23 cellular contexts compared by ENCODE assay signal in genomic region chr1:230501845-230502244, GRCh38.
A peak's percentile ranks its signal among the peaks of the same experiment; 100 is the strongest.
DNase-seq lines count a peak whose midpoint lies in the region; ATAC-seq, FAIRE-seq and TF ChIP-seq lines count a peak whose summit lies in the region.
"Had no signal": no experiment of that assay in that cellular context is flagged by ENCODE, and none has a peak within 500 bp of the region (broad histone marks: within the 10 kb centered on the region; RNA-seq: fewer than 3 reads in every experiment).

No MANE protein-coding gene starts in this region.

- CTCF ChIA-PET in OCI-LY7 (lab: Charles Lee; ENCODE audit: unreplicated experiment) = no interaction called here

- H3K9me3 ChIP-seq in small intestine (ENCODE audit: control insufficient read depth, low read depth) = no peaks in the 10 kb centered on the region
- no peaks in the 10 kb centered on the region for H3K9me3 ChIP-seq in OCI-LY7 (ENCODE audit: low read length)
- H3K9me3 ChIP-seq: prostate gland had no signal

- intact Hi-C loops in OCI-LY7 (cut with micrococcal nuclease; ENCODE audit: unreplicated experiment) = no loop called here

- no peak overlapping the region for H3K4me2 ChIP-seq in OCI-LY7 (ENCODE audit: low read length)

- no peaks in the 10 kb centered on the region for H3K9me2 ChIP-seq in OCI-LY7 (ENCODE audit: insufficient read depth, low read length)

- peak; percentile 13 for DNase-seq in NCI-H2171 treated with DMSO at 0.1 percent for 48 hours (lab: John Stamatoyannopoulos, UW)
- DNase-seq in NCI-H2171 (lab: John Stamatoyannopoulos, UW) = no peak
- DNase-seq in bronchial epithelial cell (ENCODE audit: low read depth) = peak; percentile 37
- no peak for DNase-seq in left lobe of liver (ENCODE audit: low spot score)
- peak; percentile 53 for DNase-seq in small intestine
- DNase-seq in COLO829 (ENCODE audit: low spot score) = no peak
- DNase-seq in NOMO-1 (lab: John Stamatoyannopoulos, UW; ENCODE audit: unreplicated experiment in 2 of 2) = no peak
- no peak for DNase-seq in OCI-LY7 (ENCODE audit: low spot score)
- DNase-seq: 8988T; activated CD8-positive, alpha-beta memory T cell treated with anti-CD3 and anti-CD28 coated beads, Interleukin-2, amount 50 U/mL, for 4 hours; anterior cingulate cortex; caudate nucleus; CD8-positive, alpha-beta memory T cell; HCEC 1CT; head of caudate nucleus; left ventricle myocardium superior; midbrain; NCI-H2081 treated with DMSO at 0.1 percent for 48 hours had no signal

- H2AFZ ChIP-seq in OCI-LY7 (ENCODE audit: low read length) = no peak overlapping the region

- no TSS peak for BruUV-seq in OCI-LY7 (replicated peaks; lab: Mats Ljungman, UMichigan)

- H3K27me3 ChIP-seq in bronchial epithelial cell (ENCODE audit: control insufficient read depth, insufficient read depth, low read length) (peaks cover 2% of the 10 kb centered on the region), small intestine (ENCODE audit: control insufficient read depth in 2 of 2, insufficient read depth in 2 of 2, low read length in 2 of 2) (no peaks in the 10 kb centered on the region)

- 0 to 48% (median 23%) methylated on average over 1 of the region's 1 CpG for WGBS in small intestine, 3 donors

- peak; percentile 53 for ATAC-seq in left lobe of liver
- ATAC-seq: activated naive CD4-positive, alpha-beta T cell treated with anti-CD3 and anti-CD28 coated beads, Interleukin-2, amount 50 U/mL, for 72 hours; left ventricle myocardium superior; WTC11 had no signal

- H3K79me2 ChIP-seq in OCI-LY7 (ENCODE audit: insufficient read depth, low read depth, low read length) = no peaks in the 10 kb centered on the region

- H3K27ac ChIP-seq in small intestine (ENCODE audit: low read depth in 1 of 2, low read length in 1 of 2) (no peak overlapping the region), OCI-LY7 (ENCODE audit: low read depth, low read length, poor library complexity, severe bottlenecking) (no peak overlapping the region)
- H3K27ac ChIP-seq: prostate gland had no signal

- no peak for FAIRE-seq in bronchial epithelial cell (lab: Jason Lieb, UNC)
- no peak for FAIRE-seq in small intestine (lab: Jason Lieb, UNC)
- FAIRE-seq: endothelial cell of umbilical vein, GM19239 had no signal

- H4K20me1 ChIP-seq in OCI-LY7 (ENCODE audit: insufficient read depth, low read length) = no peaks in the 10 kb centered on the region

- H3K4me1 ChIP-seq in small intestine (ENCODE audit: control insufficient read depth in 2 of 2, insufficient read depth in 1 of 2, low read depth in 1 of 2, low read length in 1 of 2) (no peaks in the 10 kb centered on the region), OCI-LY7 (ENCODE audit: insufficient read depth, low read length, poor library complexity, severe bottlenecking) (no peaks in the 10 kb centered on the region)
- H3K4me1 ChIP-seq: prostate gland had no signal

- TF ChIP-seq CTCF in bronchial epithelial cell (IDR thresholded peaks at IDR 0.05; ENCODE audit: insufficient read depth, low read length, severe bottlenecking) = no peak
- no peak for TF ChIP-seq CTCF in OCI-LY7 (conservative IDR thresholded peaks at IDR 0.05; ENCODE audit: low read length)

- POLR2A ChIA-PET in OCI-LY7 (lab: Charles Lee) = interaction anchor here (0.5 kb wide), 1 partner anchor 1330 kb away, joined by 3 read pairs; no protein-coding TSS in a partner anchor

- H3K4me3 ChIP-seq in bronchial epithelial cell (ENCODE audit: low read depth, low read length) (no peak overlapping the region), small intestine (ENCODE audit: low read depth in 1 of 2, low read length in 2 of 2) (no peak overlapping the region), OCI-LY7 (ENCODE audit: low read depth, low read length, poor library complexity, severe bottlenecking) (no peak overlapping the region)
- H3K4me3 ChIP-seq: prostate gland had no signal

- H3K36me3 ChIP-seq in bronchial epithelial cell (ENCODE audit: control insufficient read depth, insufficient read depth, low read length) = no peaks in the 10 kb centered on the region
- no peaks in the 10 kb centered on the region for H3K36me3 ChIP-seq in small intestine (ENCODE audit: control insufficient read depth in 2 of 2, insufficient read depth in 2 of 2, low read length in 2 of 2)
- no peaks in the 10 kb centered on the region for H3K36me3 ChIP-seq in OCI-LY7 (ENCODE audit: insufficient read depth, low read length)
- H3K36me3 ChIP-seq: prostate gland had no signal

Comparison
In these comparisons a context has a peak if more than half of its experiments do, and no peak if none do; other contexts are left out.
1. DNase-seq: peak in NCI-H2171 treated with DMSO at 0.1 percent for 48 hours (single experiment), bronchial epithelial cell (single experiment) and small intestine (single experiment); none in NCI-H2171 (single experiment), left lobe of liver (single experiment), COLO829 (single experiment), NOMO-1 (0 of 2) and OCI-LY7 (single experiment).